Comparison of ENCODE assay signal across 8 cellular contexts in the genomic region with DNA sequence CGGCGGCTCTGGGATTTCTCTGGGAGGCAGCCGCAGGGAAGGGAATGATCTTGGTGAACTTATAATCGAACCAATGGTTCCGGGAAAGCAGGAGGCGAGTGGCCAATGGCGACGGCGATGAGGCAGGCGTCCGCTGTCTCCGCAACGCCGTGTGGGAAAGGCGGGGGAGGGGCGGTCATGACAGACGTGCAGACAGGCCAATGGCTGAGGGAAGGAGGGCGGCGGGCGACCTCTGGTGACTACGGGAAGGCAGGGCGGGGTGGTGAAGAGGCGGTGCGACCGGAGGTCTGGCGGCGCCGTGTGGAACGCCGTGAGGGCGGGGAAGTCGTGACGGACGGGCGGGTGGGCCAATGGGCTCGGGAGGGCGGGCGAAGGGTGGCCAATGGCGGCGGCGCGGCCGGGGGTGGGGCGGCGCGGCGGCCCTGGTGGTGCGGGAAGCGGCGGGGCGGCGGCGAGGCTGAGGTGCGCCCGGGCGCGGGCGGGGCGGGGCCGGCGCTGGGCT. TPM values are rescaled to one million over a fixed set of nuclear protein-coding genes. Genes with fewer than 3 reads are reported as not detected.
DNase-seq lines count a peak whose midpoint lies in the region; ATAC-seq lines count a peak whose summit lies in the region.

A gene with protein sequence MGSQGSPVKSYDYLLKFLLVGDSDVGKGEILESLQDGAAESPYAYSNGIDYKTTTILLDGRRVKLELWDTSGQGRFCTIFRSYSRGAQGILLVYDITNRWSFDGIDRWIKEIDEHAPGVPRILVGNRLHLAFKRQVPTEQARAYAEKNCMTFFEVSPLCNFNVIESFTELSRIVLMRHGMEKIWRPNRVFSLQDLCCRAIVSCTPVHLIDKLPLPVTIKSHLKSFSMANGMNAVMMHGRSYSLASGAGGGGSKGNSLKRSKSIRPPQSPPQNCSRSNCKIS (plus strand): TSS at position 409 of the 502 bp plus-strand sequence. CDS start 226 bp downstream, outside the sequence.

- peak; percentile 73 for ATAC-seq in GM21360 (IDR thresholded peaks at IDR 0.05; ENCODE audit: unreplicated experiment)

- peak; percentile 93 for DNase-seq in COLO829 (ENCODE audit: low spot score)
- DNase-seq in HT-29 (ENCODE audit: low spot score), result peak; percentile 97
- DNase-seq in NK-92 (lab: John Stamatoyannopoulos, UW; ENCODE audit: unreplicated experiment), result peak; percentile 96
- peak; percentile 99 for DNase-seq in activated CD8-positive, alpha-beta memory T cell treated with anti-CD3 and anti-CD28 coated beads for 24 hours
- DNase-seq in effector CD4-positive, alpha-beta T cell, result peak; percentile 98
- DNase-seq in medulla oblongata (ENCODE audit: extremely low spot score), result peak; percentile 99
- peak; percentile 99 for DNase-seq in stimulated activated CD4-positive, alpha-beta T cell treated with anti-CD3 and anti-CD28 coated beads, TNF-alpha, amount 100 ng/mL, for 48 hours (ENCODE audit: low read depth in 3 of 3)

RNA-seq across cellular contexts. Expression of the gene that starts here (rescaled TPM):
- total RNA-seq in HT-29 (2014; rRNA removed; shearing (Covaris generic)), result 54.2 and 58.2 TPM in 2 replicates

Comparison
In these comparisons a context has a peak if more than half of its experiments do, and no peak if none do; other contexts are left out.
1. Peak in every context shown above with its lines: DNase-seq and ATAC-seq.